1 cellular context compared by ENCODE assay signal in the genomic region with DNA sequence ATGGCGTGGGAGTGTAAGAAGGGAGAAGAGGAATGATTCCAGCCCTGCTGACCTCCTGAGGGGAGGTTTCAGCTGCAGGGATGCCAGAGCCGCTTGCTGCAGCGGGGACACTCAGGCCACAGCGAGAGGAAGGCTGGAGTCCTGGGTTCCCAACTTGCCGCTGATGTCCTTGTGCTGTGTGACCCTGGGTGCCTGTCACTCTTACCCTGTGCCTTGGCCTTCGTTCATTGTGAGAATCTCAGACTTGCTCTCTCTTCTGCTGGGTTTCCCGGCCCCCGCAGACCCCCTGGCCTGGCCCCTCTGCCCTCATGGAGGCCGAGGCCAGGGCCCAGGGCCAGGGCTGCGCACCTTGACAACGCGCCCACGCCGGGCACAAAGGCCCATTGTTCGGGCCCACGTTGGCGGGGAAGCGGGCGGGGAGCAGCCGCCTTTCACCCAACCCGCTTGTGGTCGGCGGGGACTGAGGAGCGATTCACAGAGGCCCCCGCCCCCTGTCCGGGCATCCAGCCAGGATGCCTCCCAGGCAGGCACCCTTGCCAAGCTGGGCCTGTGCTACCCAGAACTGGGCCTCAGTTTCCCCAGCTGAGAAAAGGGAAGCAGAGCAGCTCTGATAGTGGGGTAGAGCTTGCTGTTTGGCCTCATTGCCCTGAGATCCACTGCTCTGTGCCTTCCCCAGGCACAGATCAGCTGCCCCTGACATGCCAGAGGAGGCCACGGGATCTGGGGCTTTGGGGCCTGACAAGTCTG.
TF ChIP-seq lines count a peak whose summit lies in the region.

No MANE protein-coding gene starts in this region.

TF ChIP-seq in IMR-90, 13 proteins besides CTCF, POLR2A, EP300 and RAD21 (continued from another document):
- TF ChIP-seq, protein P1, sequence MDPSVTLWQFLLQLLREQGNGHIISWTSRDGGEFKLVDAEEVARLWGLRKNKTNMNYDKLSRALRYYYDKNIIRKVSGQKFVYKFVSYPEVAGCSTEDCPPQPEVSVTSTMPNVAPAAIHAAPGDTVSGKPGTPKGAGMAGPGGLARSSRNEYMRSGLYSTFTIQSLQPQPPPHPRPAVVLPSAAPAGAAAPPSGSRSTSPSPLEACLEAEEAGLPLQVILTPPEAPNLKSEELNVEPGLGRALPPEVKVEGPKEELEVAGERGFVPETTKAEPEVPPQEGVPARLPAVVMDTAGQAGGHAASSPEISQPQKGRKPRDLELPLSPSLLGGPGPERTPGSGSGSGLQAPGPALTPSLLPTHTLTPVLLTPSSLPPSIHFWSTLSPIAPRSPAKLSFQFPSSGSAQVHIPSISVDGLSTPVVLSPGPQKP (IDR thresholded peaks at IDR 0.05; ENCODE audit: borderline replicate concordance, low read depth, low read length): no peak
- TF ChIP-seq RFX5 (IDR thresholded peaks at IDR 0.05; ENCODE audit: low read depth, low read length): no peak
